Comparison of ENCODE assay signal across 8 cellular contexts in genomic region chr3:183265713-183266417, GRCh38. TPM values are rescaled to one million over a fixed set of nuclear protein-coding genes. Genes with fewer than 3 reads are reported as not detected.
DNase-seq lines count a peak whose midpoint lies in the region; ATAC-seq, FAIRE-seq and TF ChIP-seq lines count a peak whose summit lies in the region.

No MANE protein-coding gene starts in this region.

- RAD21 ChIA-PET in GM12878 (lab: Charles Lee; ENCODE audit: unreplicated experiment), result interaction anchor here (0.7 to 1.9 kb wide), 2 partner anchors 20 to 116 kb away, joined by 3 to 5 read pairs; no protein-coding TSS in a partner anchor

- no peak for TF ChIP-seq POLR2A in GM12878 (IDR thresholded peaks at IDR 0.05; ENCODE audit: low read depth, low read length)

- FAIRE-seq in GM12878 (lab: Jason Lieb, UNC), result no peak

- no peak for TF ChIP-seq CTCF in GM12878 (IDR thresholded peaks at IDR 0.05 in 2 of 3, conservative IDR thresholded peaks at IDR 0.05 in 1 of 3; ENCODE audit: control insufficient read depth in 2 of 3, extremely low read depth in 1 of 3, insufficient read depth in 1 of 3, low read depth in 3 of 3, low read length in 3 of 3)

- no peak overlapping the region for H3K9ac ChIP-seq in BLaER1 treated with 17β-estradiol and CSF1 and Interleukin-3, amounts not matched to agents 10 nM and 100 nM
- no peak overlapping the region for H3K9ac ChIP-seq in GM12878 (ENCODE audit: control insufficient read depth, insufficient read depth, low read length)

- peak; percentile 65 for ATAC-seq in GM12878
- ATAC-seq in GM21786 (IDR thresholded peaks at IDR 0.05; ENCODE audit: unreplicated experiment), result no peak
- ATAC-seq in HG03280 (IDR thresholded peaks at IDR 0.05; ENCODE audit: unreplicated experiment), result no peak

- peaks cover 0 to 32% (median 0%) of the 10 kb centered on the region in 11 experiments; a peak in 6 of 22 replicates for H3K36me3 ChIP-seq in BLaER1 treated with 17β-estradiol and CSF1 and Interleukin-3, amounts not matched to agents 10 nM and 100 nM
- H3K36me3 ChIP-seq in GM12878 (ENCODE audit: control insufficient read depth in 2 of 2, insufficient read depth in 2 of 2, low read length in 1 of 2) (no peaks in the 10 kb centered on the region), muscle layer of duodenum (ENCODE audit: control insufficient read depth in 1 of 2, insufficient read depth in 2 of 2, low read length in 2 of 2) (peaks cover 0 to 4% of the 10 kb centered on the region in 2 donors)

- H3K27me3 ChIP-seq in BLaER1 treated with 17β-estradiol and CSF1 and Interleukin-3, amounts not matched to agents 10 nM and 100 nM, result no peaks in the 10 kb centered on the region
- H3K27me3 ChIP-seq in GM12878 (replicated peaks in 1 of 2; ENCODE audit: control insufficient read depth in 2 of 2, insufficient read depth in 2 of 2, low read length in 1 of 2), result peaks cover 0 to 3% of the 10 kb centered on the region in 2 experiments; a peak in 2 of 4 replicates
- H3K27me3 ChIP-seq in muscle layer of duodenum (ENCODE audit: low read depth, low read length), result no peaks in the 10 kb centered on the region

- peaks cover 3 to 65% (median 40%) of the 10 kb centered on the region in 10 experiments for H3K4me1 ChIP-seq in BLaER1 treated with 17β-estradiol and CSF1 and Interleukin-3, amounts not matched to agents 10 nM and 100 nM
- H3K4me1 ChIP-seq in GM12878 (ENCODE audit: control insufficient read depth, insufficient read depth, low read length) (no peaks in the 10 kb centered on the region), muscle layer of duodenum (ENCODE audit: control insufficient read depth in 1 of 2, insufficient read depth in 2 of 2, low read length in 2 of 2) (peaks cover 5 to 14% of the 10 kb centered on the region in 2 donors)

- H3K27ac ChIP-seq in BLaER1 treated with 17β-estradiol and CSF1 and Interleukin-3, amounts not matched to agents 10 nM and 100 nM, result peak overlapping the region in 3 of 11 experiments; percentile 0 to 39 (median 36); a peak in 1 of 22 replicates
- H3K27ac ChIP-seq in GM12878 (ENCODE audit: control insufficient read depth, insufficient read depth) (no peak overlapping the region), muscle layer of duodenum (ENCODE audit: low read length) (peak overlapping the region; percentile 72)

- no peaks in the 10 kb centered on the region for H3K9me3 ChIP-seq in BLaER1 treated with 17β-estradiol and CSF1 and Interleukin-3, amounts not matched to agents 10 nM and 100 nM (replicated peaks in 1 of 11)
- no peaks in the 10 kb centered on the region for H3K9me3 ChIP-seq in GM12878 (replicated peaks; ENCODE audit: control insufficient read depth, insufficient read depth, low read length)
- no peaks in the 10 kb centered on the region for H3K9me3 ChIP-seq in muscle layer of duodenum (ENCODE audit: control insufficient read depth in 1 of 2, low read length in 2 of 2)

- in situ Hi-C loops in GM12878 (cut with MboI), result no loop called here

- H2AFZ ChIP-seq in GM12878 (ENCODE audit: control insufficient read depth, low read depth, low read length), result no peak overlapping the region

- CTCF ChIA-PET in GM12878 (lab: Yijun Ruan, JAX), result interaction anchor here (0.6 to 2.0 kb wide), 4 partner anchors 9 to 81 kb away, joined by 3 to 9 read pairs (median 4); no protein-coding TSS in a partner anchor

- TF ChIP-seq RAD21 in GM12878 (IDR thresholded peaks at IDR 0.05; ENCODE audit: insufficient read depth, low read depth, low read length), result no peak

- no peak for TF ChIP-seq EP300 in GM12878 (IDR thresholded peaks at IDR 0.05; ENCODE audit: borderline replicate concordance in 1 of 2, control insufficient read depth in 1 of 2, low read depth in 2 of 2, low read length in 2 of 2)

- DNase-seq in NCI-H1105 (lab: John Stamatoyannopoulos, UW) (peak; percentile 63), GM12878 (ENCODE audit: low read depth, low spot score) (no peak), amniotic stem cell (lab: John Stamatoyannopoulos, UW) (no peak), NOMO-1 treated with dmso at 0.1 percent for 144 hours (lab: John Stamatoyannopoulos, UW; ENCODE audit: unreplicated experiment) (no peak)

- no peaks in the 10 kb centered on the region for H3K79me2 ChIP-seq in GM12878 (ENCODE audit: control insufficient read depth, insufficient read depth, low read length)

- WGBS in GM12878 (ENCODE audit: insufficient coverage, insufficient replicate concordance, low lambda C conversion rate, missing lambda C conversion rate), result 57% methylated on average over 5 of the region's 5 CpGs

- SMC1A ChIA-PET in GM12878 (lab: Charles Lee; ENCODE audit: uncharacterized antibody, unreplicated experiment), result interaction anchor here (0.6 to 1.5 kb wide), 7 partner anchors 9 to 617 kb away, joined by 3 to 8 read pairs (median 3); partner anchors contain the start of gene B3GNT5

- BruUV-seq in GM12878 (replicated peaks; lab: Mats Ljungman, UMichigan), result no TSS peak

- POLR2A ChIA-PET in GM12878 (lab: Charles Lee), result no interaction called here

- no peak overlapping the region for H3K4me3 ChIP-seq in BLaER1 treated with 17β-estradiol and CSF1 and Interleukin-3, amounts not matched to agents 10 nM and 100 nM
- H3K4me3 ChIP-seq in GM12878 (no peak overlapping the region), muscle layer of duodenum (ENCODE audit: low read depth in 1 of 2, low read length in 2 of 2) (no peak overlapping the region)

- intact Hi-C loops in GM12878 (cut with micrococcal nuclease; ENCODE audit: unreplicated experiment), result no loop called here

- peak overlapping the region in 6 of 11 experiments; percentile 11 to 57 (median 38); a peak in 10 of 22 replicates for H3K4me2 ChIP-seq in BLaER1 treated with 17β-estradiol and CSF1 and Interleukin-3, amounts not matched to agents 10 nM and 100 nM
- no peak overlapping the region for H3K4me2 ChIP-seq in GM12878 (ENCODE audit: control insufficient read depth, insufficient read depth)

- H4K20me1 ChIP-seq in BLaER1 treated with 17β-estradiol and CSF1 and Interleukin-3, amounts not matched to agents 10 nM and 100 nM, result peaks cover 0 to 24% (median 0%) of the 10 kb centered on the region in 11 experiments; a peak in 2 of 22 replicates
- no peaks in the 10 kb centered on the region for H4K20me1 ChIP-seq in GM12878 (ENCODE audit: control insufficient read depth, insufficient read depth)

TF ChIP-seq in GM12878, 131 proteins besides CTCF, POLR2A, EP300 and RAD21 (continues in another document):
- TF ChIP-seq EZH2 (IDR thresholded peaks at IDR 0.05; ENCODE audit: borderline replicate concordance, control insufficient read depth, low read depth, low read length) (no peak), MTA2 (IDR thresholded peaks at IDR 0.05; ENCODE audit: low read depth) (no peak), SP1 (IDR thresholded peaks at IDR 0.05; ENCODE audit: low read depth, low read length) (no peak), ZNF274 (IDR thresholded peaks at IDR 0.05; ENCODE audit: insufficient read depth, insufficient read length) (no peak), NBN (IDR thresholded peaks at IDR 0.05) (no peak), TBL1XR1 (IDR thresholded peaks at IDR 0.05; ENCODE audit: low read depth, low read length) (no peak), NFXL1 (IDR thresholded peaks at IDR 0.05; ENCODE audit: borderline replicate concordance) (no peak), CHD2 (IDR thresholded peaks at IDR 0.05; ENCODE audit: borderline replicate concordance, low read depth, low read length) (no peak), MYC (IDR thresholded peaks at IDR 0.05; ENCODE audit: insufficient read depth, insufficient read length, insufficient replicate concordance, low read length, severe bottlenecking) (no peak), RBBP5 (conservative IDR thresholded peaks at IDR 0.05) (no peak), CREB1 (IDR thresholded peaks at IDR 0.05; ENCODE audit: low read depth) (no peak)
- TF ChIP-seq, protein P1, sequence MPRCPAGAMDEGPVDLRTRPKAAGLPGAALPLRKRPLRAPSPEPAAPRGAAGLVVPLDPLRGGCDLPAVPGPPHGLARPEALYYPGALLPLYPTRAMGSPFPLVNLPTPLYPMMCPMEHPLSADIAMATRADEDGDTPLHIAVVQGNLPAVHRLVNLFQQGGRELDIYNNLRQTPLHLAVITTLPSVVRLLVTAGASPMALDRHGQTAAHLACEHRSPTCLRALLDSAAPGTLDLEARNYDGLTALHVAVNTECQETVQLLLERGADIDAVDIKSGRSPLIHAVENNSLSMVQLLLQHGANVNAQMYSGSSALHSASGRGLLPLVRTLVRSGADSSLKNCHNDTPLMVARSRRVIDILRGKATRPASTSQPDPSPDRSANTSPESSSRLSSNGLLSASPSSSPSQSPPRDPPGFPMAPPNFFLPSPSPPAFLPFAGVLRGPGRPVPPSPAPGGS (IDR thresholded peaks at IDR 0.05; ENCODE audit: borderline replicate concordance, insufficient read depth, low read depth, low read length, poor library complexity, severe bottlenecking), result no peak

RNA-seq across cellular contexts. Expression of gene B3GNT5, which starts 12.8 kb away (rescaled TPM):
- total RNA-seq in GM12878 (2013; cell fraction: nucleolus; rRNA removed), result 0.48 and 0.66 TPM in 2 replicates
- total RNA-seq in GM12878 (2014; rRNA removed), result 0.38 and 0.45 TPM in 2 replicates
- 0.45 and 0.55 TPM in 2 replicates for total RNA-seq in GM12878 (2014; rRNA removed; fragmentation: Illumina TruSeq; extraction: Trizol)
- 0.51 and 1.3 TPM in 2 replicates for total RNA-seq in GM12878 (2021)
- 0.13 TPM for polyA plus RNA-seq in GM12878 (2011; ENCODE audit: low read depth)
- 1.1 and 1.7 TPM in 2 replicates for polyA plus RNA-seq in GM12878 (2011; rRNA removed)
- polyA plus RNA-seq in GM12878 (2011; cell fraction: cytosol; rRNA removed), result 0.95 and 1.2 TPM in 2 replicates
- 0.54 and 0.87 TPM in 2 replicates for polyA plus RNA-seq in GM12878 (2011; cell fraction: nucleus; rRNA removed)
- 0.24 TPM in 1 of 2 replicates, not detected in the other for polyA plus RNA-seq in GM12878 (2012)
- 0.85 and 1.0 TPM in 2 replicates for polyA plus RNA-seq in GM12878 (2014; fragmentation: Illumina TruSeq; extraction: Trizol)
- under 1 TPM; 0.29 to 0.50 TPM for polyA plus RNA-seq in GM12878 (2014; fragmentation: Nextera tagmentation; extraction: Ambion mirVana)
- polyA plus RNA-seq in GM12878 (2014; rRNA removed), result 0.39 and 0.82 TPM in 2 replicates
- polyA plus RNA-seq in GM12878 (2016; fragmentation: Nextera tagmentation; extraction: Ambion mirVana), result under 1 TPM; 0.24 TPM
- polyA minus RNA-seq in GM12878 (2011; rRNA and poly(A)+ RNA removed), result 1.2 and 2.5 TPM in 2 replicates
- 0.31 and 0.53 TPM in 2 replicates for polyA minus RNA-seq in GM12878 (2011; cell fraction: cytosol; rRNA and poly(A)+ RNA removed)
- polyA minus RNA-seq in GM12878 (2011; cell fraction: nucleus; rRNA and poly(A)+ RNA removed), result 0.60 and 0.96 TPM in 2 replicates
